Comparison of ENCODE assay signal across 9 cellular contexts in the genomic region with DNA sequence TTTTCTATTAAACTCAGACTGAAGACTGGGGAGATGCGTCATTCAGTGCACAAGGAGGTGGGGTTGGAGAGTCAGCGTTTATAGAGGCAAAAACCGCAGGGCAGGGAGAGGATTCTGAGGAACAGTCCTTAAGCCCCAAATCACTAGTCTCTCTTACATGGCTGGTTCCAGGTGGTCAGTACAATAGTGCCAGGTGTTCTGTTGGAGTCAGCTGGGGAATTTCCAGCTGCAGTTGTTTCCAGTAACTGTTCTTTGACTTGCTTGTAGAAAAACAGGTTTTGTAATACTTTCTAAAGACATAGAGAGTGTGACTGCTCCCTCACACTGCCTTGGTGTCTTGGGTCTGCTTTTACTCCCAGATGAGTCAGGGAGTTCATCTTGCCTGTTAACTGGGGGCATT.
DNase-seq lines count a peak whose midpoint lies in the region; ATAC-seq lines count a peak whose summit lies in the region.
"Had no signal": no experiment of that assay in that cellular context is flagged by ENCODE, and none has a peak within 500 bp of the region (broad histone marks: within the 10 kb centered on the region; RNA-seq: fewer than 3 reads in every experiment).

No MANE protein-coding gene starts in this region.

- DNase-seq in HPDE6-E6E7 (ENCODE audit: extremely low spot score) (peak; percentile 53), NCI-H1694 (lab: John Stamatoyannopoulos, UW) (no peak)
- no peak for DNase-seq in stimulated activated CD8-positive, alpha-beta memory T cell treated with anti-CD3 and anti-CD28 coated beads, Interleukin-4, amount 100 ng/mL, for 48 hours
- no peak for DNase-seq in activated CD8-positive, alpha-beta memory T cell treated with anti-CD3 and anti-CD28 coated beads, Interleukin-2, amount 50 U/mL, for 48 hours
- DNase-seq: left lung had no signal

- no peaks in the 10 kb centered on the region for H3K27me3 ChIP-seq in muscle layer of duodenum (ENCODE audit: low read depth, low read length)
- H3K27me3 ChIP-seq: left lung had no signal

- H3K4me1 Mint-ChIP-seq in activated T-helper 17 cell treated with anti-CD3 and anti-CD28 coated beads, Interleukin-2, amount 50 U/mL, for 72 hours: no peaks in the 10 kb centered on the region

- no peaks in the 10 kb centered on the region for H3K4me1 ChIP-seq in muscle layer of duodenum (ENCODE audit: control insufficient read depth in 1 of 2, insufficient read depth in 2 of 2, low read length in 2 of 2)
- H3K4me1 ChIP-seq: left lung had no signal

- no peak overlapping the region for H3K4me3 Mint-ChIP-seq in activated T-helper 17 cell treated with anti-CD3 and anti-CD28 coated beads, Interleukin-2, amount 50 U/mL, for 72 hours

- H3K27ac Mint-ChIP-seq in activated T-helper 17 cell treated with anti-CD3 and anti-CD28 coated beads, Interleukin-2, amount 50 U/mL, for 72 hours: no peak overlapping the region

- no peak overlapping the region for H3K4me3 ChIP-seq in muscle layer of duodenum (ENCODE audit: low read depth in 1 of 2, low read length in 2 of 2)
- H3K4me3 ChIP-seq: left lung had no signal

- H3K9me3 ChIP-seq in muscle layer of duodenum (ENCODE audit: control insufficient read depth in 1 of 2, low read length in 2 of 2): no peaks in the 10 kb centered on the region
- H3K9me3 ChIP-seq: left lung had no signal

- ATAC-seq in GM18873 (IDR thresholded peaks at IDR 0.05; ENCODE audit: low FRiP score, unreplicated experiment) (peak; percentile 80), GM21576 (IDR thresholded peaks at IDR 0.05; ENCODE audit: unreplicated experiment) (no peak)
- ATAC-seq in activated T-helper 17 cell treated with anti-CD3 and anti-CD28 coated beads, Interleukin-2, amount 50 U/mL, for 72 hours (replicated peaks): peak; percentile 29
- ATAC-seq: left lung had no signal

- H3K27me3 Mint-ChIP-seq in activated T-helper 17 cell treated with anti-CD3 and anti-CD28 coated beads, Interleukin-2, amount 50 U/mL, for 72 hours: peaks cover 3% of the 10 kb centered on the region

- H3K9me3 Mint-ChIP-seq in activated T-helper 17 cell treated with anti-CD3 and anti-CD28 coated beads, Interleukin-2, amount 50 U/mL, for 72 hours: no peaks in the 10 kb centered on the region

- H3K36me3 Mint-ChIP-seq in activated T-helper 17 cell treated with anti-CD3 and anti-CD28 coated beads, Interleukin-2, amount 50 U/mL, for 72 hours (ENCODE audit: low read depth): no peaks in the 10 kb centered on the region

- H3K27ac ChIP-seq in muscle layer of duodenum (ENCODE audit: low read length): peak overlapping the region; percentile 47
- H3K27ac ChIP-seq: left lung had no signal

- no peaks in the 10 kb centered on the region for H3K36me3 ChIP-seq in muscle layer of duodenum (ENCODE audit: control insufficient read depth in 1 of 2, insufficient read depth in 2 of 2, low read length in 2 of 2)
- H3K36me3 ChIP-seq: left lung had no signal
